ENCODE assay signal across 9 cellular contexts in genomic region chr1:210328032-210328745, GRCh38. TPM values are rescaled to one million over a fixed set of nuclear protein-coding genes. Genes with fewer than 3 reads are reported as not detected.
A peak's percentile ranks its signal among the peaks of the same experiment; 100 is the strongest.
DNase-seq lines count a peak whose midpoint lies in the region; ATAC-seq lines count a peak whose summit lies in the region.
"Had no signal": no experiment of that assay in that cellular context is flagged by ENCODE, and none has a peak within 500 bp of the region (broad histone marks: within the 10 kb centered on the region; RNA-seq: fewer than 3 reads in every experiment).

No MANE protein-coding gene starts in this region.

- H3K4me1 Mint-ChIP-seq in activated T-cell treated with anti-CD3 and anti-CD28 coated beads, Interleukin-2, amount 50 U/mL, for 72 hours (ENCODE audit: low read depth): peaks cover 37% of the 10 kb centered on the region
- H3K4me1 Mint-ChIP-seq in activated naive CD8-positive, alpha-beta T cell treated with anti-CD3 and anti-CD28 coated beads for 36 hours: peaks cover 32% of the 10 kb centered on the region
- peaks cover 37% of the 10 kb centered on the region for H3K4me1 Mint-ChIP-seq in stimulated activated effector memory CD8-positive, alpha-beta T cell treated with anti-CD3 and anti-CD28 coated beads, Interleukin-12 subunit alpha, Interleukin-12 subunit beta, amount 100 ng/mL, for 72 hours

- H3K27me3 ChIP-seq in iPS-15b (ENCODE audit: control insufficient read depth, insufficient read depth, low read length): peaks cover 75% of the 10 kb centered on the region
- H3K27me3 ChIP-seq: foreskin keratinocyte had no signal

- H3K9me3 ChIP-seq in iPS-15b (ENCODE audit: control insufficient read depth, insufficient read depth, low read length): no peaks in the 10 kb centered on the region

- H3K27ac Mint-ChIP-seq in activated T-cell treated with anti-CD3 and anti-CD28 coated beads, Interleukin-2, amount 50 U/mL, for 72 hours: peak overlapping the region; percentile 65
- H3K27ac Mint-ChIP-seq in activated naive CD8-positive, alpha-beta T cell treated with anti-CD3 and anti-CD28 coated beads for 36 hours: peak overlapping the region; percentile 84
- H3K27ac Mint-ChIP-seq in stimulated activated effector memory CD8-positive, alpha-beta T cell treated with anti-CD3 and anti-CD28 coated beads, Interleukin-12 subunit alpha, Interleukin-12 subunit beta, amount 100 ng/mL, for 72 hours: peak overlapping the region; percentile 97

- peak overlapping the region; percentile 97 to 98 for H3K4me3 Mint-ChIP-seq in activated T-cell treated with anti-CD3 and anti-CD28 coated beads, Interleukin-2, amount 50 U/mL, for 72 hours
- peak overlapping the region; percentile 94 for H3K4me3 Mint-ChIP-seq in activated naive CD8-positive, alpha-beta T cell treated with anti-CD3 and anti-CD28 coated beads for 36 hours
- peak overlapping the region; percentile 93 for H3K4me3 Mint-ChIP-seq in stimulated activated effector memory CD8-positive, alpha-beta T cell treated with anti-CD3 and anti-CD28 coated beads, Interleukin-12 subunit alpha, Interleukin-12 subunit beta, amount 100 ng/mL, for 72 hours

- peak overlapping the region; percentile 86 for H3K4me3 ChIP-seq in iPS-15b (ENCODE audit: low read depth, low read length)

- peaks cover 0 to 3% of the 10 kb centered on the region in 2 donors for H3K9me3 Mint-ChIP-seq in activated T-cell treated with anti-CD3 and anti-CD28 coated beads, Interleukin-2, amount 50 U/mL, for 72 hours
- H3K9me3 Mint-ChIP-seq in activated naive CD8-positive, alpha-beta T cell treated with anti-CD3 and anti-CD28 coated beads for 36 hours: peaks cover 6% of the 10 kb centered on the region
- H3K9me3 Mint-ChIP-seq in stimulated activated effector memory CD8-positive, alpha-beta T cell treated with anti-CD3 and anti-CD28 coated beads, Interleukin-12 subunit alpha, Interleukin-12 subunit beta, amount 100 ng/mL, for 72 hours: peaks cover 2% of the 10 kb centered on the region

- H3K27me3 Mint-ChIP-seq in activated T-cell treated with anti-CD3 and anti-CD28 coated beads, Interleukin-2, amount 50 U/mL, for 72 hours (ENCODE audit: low read depth): peaks cover 22% of the 10 kb centered on the region
- H3K27me3 Mint-ChIP-seq in activated naive CD8-positive, alpha-beta T cell treated with anti-CD3 and anti-CD28 coated beads for 36 hours: peaks cover 20% of the 10 kb centered on the region

- peaks cover 3% of the 10 kb centered on the region for H3K4me1 ChIP-seq in iPS-15b (ENCODE audit: control insufficient read depth, insufficient read depth, low read length)

- H3K36me3 ChIP-seq in iPS-15b (ENCODE audit: control insufficient read depth, insufficient read depth, low read length): no peaks in the 10 kb centered on the region

- no peak for DNase-seq in activated T-cell treated with anti-CD3 and anti-CD28 coated beads, Interleukin-2, amount 50 U/mL, for 72 hours
- DNase-seq in activated T-cell treated with anti-CD3 and anti-CD28 coated beads for 4 hours (no peak), NCI-H1105 (lab: John Stamatoyannopoulos, UW) (no peak)
- no peak for DNase-seq in activated naive CD8-positive, alpha-beta T cell treated with anti-CD3 and anti-CD28 coated beads for 36 hours
- DNase-seq in stimulated activated effector memory CD8-positive, alpha-beta T cell treated with anti-CD3 and anti-CD28 coated beads, Interleukin-12 subunit alpha, Interleukin-12 subunit beta, amount 100 ng/mL, for 72 hours (ENCODE audit: low spot score in 2 of 2): peak in 1 of 2 donors; percentile 35

- peak overlapping the region; percentile 42 for H3K9ac ChIP-seq in iPS-15b (ENCODE audit: low read depth, low read length)

- ATAC-seq in activated T-cell treated with anti-CD3 and anti-CD28 coated beads, Interleukin-2, amount 50 U/mL, for 72 hours (replicated peaks in 1 of 2): no peak
- no peak for ATAC-seq in stimulated activated effector memory CD8-positive, alpha-beta T cell treated with anti-CD3 and anti-CD28 coated beads, Interleukin-12 subunit alpha, Interleukin-12 subunit beta, amount 100 ng/mL, for 72 hours
- ATAC-seq in GM18498 (IDR thresholded peaks at IDR 0.05; ENCODE audit: unreplicated experiment): no peak
- ATAC-seq in HG03095 (IDR thresholded peaks at IDR 0.05; ENCODE audit: unreplicated experiment): no peak

- H3K36me3 Mint-ChIP-seq in activated T-cell treated with anti-CD3 and anti-CD28 coated beads, Interleukin-2, amount 50 U/mL, for 72 hours (ENCODE audit: insufficient read depth in 2 of 2): peaks cover 0 to 3% of the 10 kb centered on the region in 2 donors
- peaks cover 2% of the 10 kb centered on the region for H3K36me3 Mint-ChIP-seq in activated naive CD8-positive, alpha-beta T cell treated with anti-CD3 and anti-CD28 coated beads for 36 hours
- peaks cover 11% of the 10 kb centered on the region for H3K36me3 Mint-ChIP-seq in stimulated activated effector memory CD8-positive, alpha-beta T cell treated with anti-CD3 and anti-CD28 coated beads, Interleukin-12 subunit alpha, Interleukin-12 subunit beta, amount 100 ng/mL, for 72 hours

RNA-seq across cellular contexts. Expression of gene HHAT, which starts 0.5 kb away (rescaled TPM):
- total RNA-seq in activated T-cell treated with anti-CD3 and anti-CD28 coated beads, Interleukin-2, amount 50 U/mL, for 72 hours: 1 to 10 TPM; 1.2 to 1.5 TPM
- 1 to 10 TPM; 1.3 to 2.3 TPM for total RNA-seq in activated naive CD8-positive, alpha-beta T cell treated with anti-CD3 and anti-CD28 coated beads for 36 hours
